In genomic region chr18:34223893-34224422, GRCh38 we compare ENCODE assay signal across 11 cellular contexts. TPM values are rescaled to one million over a fixed set of nuclear protein-coding genes. Genes with fewer than 3 reads are reported as not detected.
DNase-seq lines count a peak whose midpoint lies in the region; ATAC-seq lines count a peak whose summit lies in the region.
"Had no signal": no experiment of that assay in that cellular context is flagged by ENCODE, and none has a peak within 500 bp of the region (broad histone marks: within the 10 kb centered on the region; RNA-seq: fewer than 3 reads in every experiment).

No MANE protein-coding gene starts in this region.

- H3K27ac ChIP-seq in stomach smooth muscle (ENCODE audit: low read length): no peak overlapping the region
- no peak overlapping the region for H3K27ac ChIP-seq in naive thymus-derived CD4-positive, alpha-beta T cell (ENCODE audit: low read depth, low read length)

- H3K4me1 ChIP-seq in adipocyte (ENCODE audit: control insufficient read depth, insufficient read depth, low read length) (peaks cover 19% of the 10 kb centered on the region), iPS-15b (ENCODE audit: control insufficient read depth, insufficient read depth, low read length) (peaks cover 4% of the 10 kb centered on the region), stomach smooth muscle (ENCODE audit: control insufficient read depth, insufficient read depth, low read length) (peaks cover 21% of the 10 kb centered on the region)
- H3K4me1 ChIP-seq in naive thymus-derived CD4-positive, alpha-beta T cell (ENCODE audit: control insufficient read depth in 2 of 2, insufficient read depth in 2 of 2, low read length in 2 of 2): no peaks in the 10 kb centered on the region

- H3K9ac ChIP-seq in adipocyte (ENCODE audit: low read length) (no peak overlapping the region), iPS-15b (ENCODE audit: low read depth, low read length) (no peak overlapping the region), stomach smooth muscle (ENCODE audit: low read length in 2 of 2) (peak overlapping the region in 1 of 2 donors; percentile 31)

- intact Hi-C loops in sciatic nerve (cut with DNase I): no loop called here
- intact Hi-C loops in naive thymus-derived CD4-positive, alpha-beta T cell (cut with micrococcal nuclease): no loop called here

- H3K27me3 Mint-ChIP-seq in naive thymus-derived CD4-positive, alpha-beta T cell: peaks cover 41 to 55% (median 51%) of the 10 kb centered on the region in 5 donors

- H3K9me3 ChIP-seq in adipocyte (ENCODE audit: control insufficient read depth, low read length) (no peaks in the 10 kb centered on the region), iPS-15b (ENCODE audit: control insufficient read depth, insufficient read depth, low read length) (no peaks in the 10 kb centered on the region), stomach smooth muscle (ENCODE audit: control insufficient read depth in 2 of 2, low read length in 2 of 2) (peaks cover 0 to 2% of the 10 kb centered on the region in 2 donors)
- H3K9me3 ChIP-seq in naive thymus-derived CD4-positive, alpha-beta T cell (ENCODE audit: control insufficient read depth in 2 of 3, low read length in 3 of 3): no peaks in the 10 kb centered on the region

- DNase-seq in NCI-H1694 treated with DMSO at 0.1 percent for 48 hours (lab: John Stamatoyannopoulos, UW) (peak; percentile 11), NCI-H1694 (lab: John Stamatoyannopoulos, UW) (no peak), adipocyte (ENCODE audit: low read depth) (no peak), sciatic nerve (ENCODE audit: low spot score) (no peak)
- no peak for DNase-seq in naive thymus-derived CD4-positive, alpha-beta T cell
- DNase-seq: activated CD4-positive, alpha-beta T cell treated with anti-CD3 and anti-CD28 coated beads, Interleukin-2, amount 10 ng/mL, durations not matched to agents 24 days and 14 days had no signal

- H3K36me3 Mint-ChIP-seq in naive thymus-derived CD4-positive, alpha-beta T cell: no peaks in the 10 kb centered on the region

- peaks cover 85% of the 10 kb centered on the region for H3K27me3 ChIP-seq in adipocyte (replicated peaks; ENCODE audit: control insufficient read depth, insufficient read depth, low read length)
- H3K27me3 ChIP-seq in iPS-15b (ENCODE audit: control insufficient read depth, insufficient read depth, low read length): peaks cover 64% of the 10 kb centered on the region
- peaks cover 19 to 41% of the 10 kb centered on the region in 2 donors for H3K27me3 ChIP-seq in stomach smooth muscle (ENCODE audit: control insufficient read depth in 1 of 2, insufficient read depth in 2 of 2, low read length in 2 of 2)
- H3K27me3 ChIP-seq in naive thymus-derived CD4-positive, alpha-beta T cell (ENCODE audit: control insufficient read depth in 2 of 2, insufficient read depth in 2 of 2, low read length in 2 of 2): peaks cover 0 to 3% of the 10 kb centered on the region in 2 donors

- H3K4me3 ChIP-seq in adipocyte (ENCODE audit: low read length) (peak overlapping the region; percentile 75), iPS-15b (ENCODE audit: low read depth, low read length) (peak overlapping the region; percentile 91), stomach smooth muscle (ENCODE audit: low read length in 2 of 2) (peak overlapping the region; percentile 76)
- H3K4me3 ChIP-seq in naive thymus-derived CD4-positive, alpha-beta T cell (ENCODE audit: low read length): no peak overlapping the region

- no peak for ATAC-seq in GM21529 (IDR thresholded peaks at IDR 0.05; ENCODE audit: unreplicated experiment)
- ATAC-seq in sciatic nerve: no peak
- no peak for ATAC-seq in naive thymus-derived CD4-positive, alpha-beta T cell
- ATAC-seq: HCT116 had no signal

- H3K27ac Mint-ChIP-seq in naive thymus-derived CD4-positive, alpha-beta T cell: no peak overlapping the region
- H3K27ac Mint-ChIP-seq: activated CD4-positive, alpha-beta T cell treated with anti-CD3 and anti-CD28 coated beads, Interleukin-2, amount 10 ng/mL, durations not matched to agents 24 days and 14 days had no signal

- POLR2A ChIA-PET in naive thymus-derived CD4-positive, alpha-beta T cell (lab: Charles Lee): no interaction called here

- H3K4me3 Mint-ChIP-seq in naive thymus-derived CD4-positive, alpha-beta T cell: no peak overlapping the region
- H3K4me3 Mint-ChIP-seq: activated CD4-positive, alpha-beta T cell treated with anti-CD3 and anti-CD28 coated beads, Interleukin-2, amount 10 ng/mL, durations not matched to agents 24 days and 14 days; central memory CD8-positive, alpha-beta T cell had no signal

- CTCF ChIA-PET in naive thymus-derived CD4-positive, alpha-beta T cell (lab: Charles Lee): no interaction called here

- peaks cover 0 to 31% (median 7%) of the 10 kb centered on the region in 11 donors for H3K9me3 Mint-ChIP-seq in naive thymus-derived CD4-positive, alpha-beta T cell
- H3K9me3 Mint-ChIP-seq: activated CD4-positive, alpha-beta T cell treated with anti-CD3 and anti-CD28 coated beads, Interleukin-2, amount 10 ng/mL, durations not matched to agents 24 days and 14 days had no signal

- H3K4me1 Mint-ChIP-seq in naive thymus-derived CD4-positive, alpha-beta T cell: peaks cover 0 to 4% (median 0%) of the 10 kb centered on the region in 7 donors
- H3K4me1 Mint-ChIP-seq: activated CD4-positive, alpha-beta T cell treated with anti-CD3 and anti-CD28 coated beads, Interleukin-2, amount 10 ng/mL, durations not matched to agents 24 days and 14 days; central memory CD8-positive, alpha-beta T cell had no signal

- H3K36me3 ChIP-seq in adipocyte (ENCODE audit: control insufficient read depth, insufficient read depth, low read length, severe bottlenecking): no peaks in the 10 kb centered on the region
- H3K36me3 ChIP-seq in iPS-15b (ENCODE audit: control insufficient read depth, insufficient read depth, low read length): no peaks in the 10 kb centered on the region
- H3K36me3 ChIP-seq in stomach smooth muscle (ENCODE audit: control insufficient read depth in 2 of 2, insufficient read depth in 2 of 2, low read length in 2 of 2): no peaks in the 10 kb centered on the region
- no peaks in the 10 kb centered on the region for H3K36me3 ChIP-seq in naive thymus-derived CD4-positive, alpha-beta T cell (ENCODE audit: control insufficient read depth in 2 of 3, insufficient read depth in 3 of 3, low read length in 3 of 3)

RNA-seq across cellular contexts. Expression of gene NOL4, which starts 0.8 kb away (rescaled TPM):
- total RNA-seq in sciatic nerve: 0.58 TPM
- total RNA-seq in naive thymus-derived CD4-positive, alpha-beta T cell: not detected
- polyA plus RNA-seq in naive thymus-derived CD4-positive, alpha-beta T cell: not detected
- total RNA-seq: activated CD4-positive, alpha-beta T cell treated with anti-CD3 and anti-CD28 coated beads, Interleukin-2, amount 10 ng/mL, durations not matched to agents 24 days and 14 days had no signal
